In the genomic region with DNA sequence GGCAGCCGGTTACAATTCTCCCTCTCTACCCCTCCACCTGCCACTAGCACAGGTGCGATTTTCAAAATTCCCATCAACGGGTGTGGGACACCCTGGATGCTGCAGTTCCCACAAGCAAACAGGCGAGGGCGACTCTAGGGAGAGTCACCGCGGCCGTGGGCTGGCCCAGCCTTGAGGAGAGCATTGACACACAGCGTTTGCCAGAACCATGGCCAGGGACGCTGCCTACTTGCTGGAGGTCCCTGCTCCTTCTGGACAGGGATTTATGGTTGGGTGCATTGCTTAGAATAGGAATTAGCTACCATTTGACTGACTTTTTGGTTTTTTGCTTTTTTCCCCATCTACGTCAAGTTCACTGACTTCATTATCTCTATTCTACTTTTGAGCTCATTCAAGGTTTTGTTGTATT, we compare ENCODE assay signal across 9 cellular contexts. TPM values are rescaled to one million over a fixed set of nuclear protein-coding genes. Genes with fewer than 3 reads are reported as not detected.
DNase-seq lines count a peak whose midpoint lies in the region; FAIRE-seq and TF ChIP-seq lines count a peak whose summit lies in the region.
"Had no signal": no experiment of that assay in that cellular context is flagged by ENCODE, and none has a peak within 500 bp of the region (broad histone marks: within the 10 kb centered on the region; RNA-seq: fewer than 3 reads in every experiment).

No MANE protein-coding gene starts in this region.

- H3K27ac ChIP-seq in OCI-LY3 (ENCODE audit: low read length) (no peak overlapping the region), osteoblast (ENCODE audit: low read depth, low read length) (no peak overlapping the region)

- H3K9me3 ChIP-seq in OCI-LY3 (ENCODE audit: insufficient read depth, low read length) (peaks cover 3% of the 10 kb centered on the region; the same call in 1 of the 2 replicates), osteoblast (ENCODE audit: low read depth, low read length) (no peaks in the 10 kb centered on the region)

- peak; percentile 83 for TF ChIP-seq CTCF in HFF-Myc (IDR thresholded peaks at IDR 0.05; ENCODE audit: low read depth, low read length, missing control alignments)
- peak; percentile 56 for TF ChIP-seq CTCF in OCI-LY3 (IDR thresholded peaks at IDR 0.05; ENCODE audit: low read depth, low read length)
- TF ChIP-seq CTCF in fibroblast of mammary gland (conservative IDR thresholded peaks at IDR 0.05; ENCODE audit: control insufficient read depth, insufficient read depth, low read depth, low read length) = peak; percentile 82
- peak; percentile 84 for TF ChIP-seq CTCF in osteoblast (IDR thresholded peaks at IDR 0.05; ENCODE audit: extremely low read depth, low read depth, low read length)

- H3K4me1 ChIP-seq in OCI-LY3 (ENCODE audit: low read length) (no peaks in the 10 kb centered on the region), osteoblast (ENCODE audit: insufficient read depth, low read length) (peaks cover 4% of the 10 kb centered on the region)

- H2AFZ ChIP-seq in OCI-LY3 (ENCODE audit: low read depth, low read length) (no peak overlapping the region), osteoblast (ENCODE audit: low read length) (no peak overlapping the region)

- H3K4me3 ChIP-seq in HFF-Myc (replicated peaks; ENCODE audit: low read depth, low read length) (no peak overlapping the region), OCI-LY3 (ENCODE audit: low read length) (no peak overlapping the region), fibroblast of mammary gland (ENCODE audit: control insufficient read depth, low read depth, low read length) (no peak overlapping the region), osteoblast (ENCODE audit: insufficient read depth, low read length) (no peak overlapping the region)

- peaks cover 2% of the 10 kb centered on the region; the same call in 1 of the 2 replicates for H3K27me3 ChIP-seq in OCI-LY3 (ENCODE audit: low read depth, low read length)
- no peaks in the 10 kb centered on the region for H3K27me3 ChIP-seq in osteoblast (ENCODE audit: insufficient read depth, low read length)

- H3K36me3 ChIP-seq in OCI-LY3 (replicated peaks; ENCODE audit: low read depth, low read length) (no peaks in the 10 kb centered on the region), osteoblast (ENCODE audit: insufficient read depth, low read length) (no peaks in the 10 kb centered on the region)

- H3K9ac ChIP-seq in OCI-LY3 (ENCODE audit: low read length) = no peak overlapping the region

- DNase-seq in CD1c-positive myeloid dendritic cell (ENCODE audit: extremely low spot score) (peak; percentile 79), HFF-Myc (ENCODE audit: extremely low read depth, low read depth) (no peak), activated T-cell treated with anti-CD3 and anti-CD28 coated beads for 4 hours (peak; percentile 26), fibroblast of mammary gland (ENCODE audit: low read depth) (peak; percentile 58), osteoblast (ENCODE audit: insufficient read length, low spot score, missing footprints) (peak; percentile 92), urothelium cell line (ENCODE audit: low spot score) (peak; percentile 78), occipital lobe (lab: John Stamatoyannopoulos, UW) (no peak)

- FAIRE-seq in urothelium cell line (lab: Jason Lieb, UNC) = peak; percentile 35

- H3K79me2 ChIP-seq in OCI-LY3 (ENCODE audit: low read length) (no peaks in the 10 kb centered on the region), osteoblast (ENCODE audit: insufficient read depth, low read length) (no peaks in the 10 kb centered on the region)

- H3K4me2 ChIP-seq in OCI-LY3 (ENCODE audit: low read length) (no peak overlapping the region), osteoblast (ENCODE audit: insufficient read depth, low read length) (no peak overlapping the region)

- no peaks in the 10 kb centered on the region for H4K20me1 ChIP-seq in OCI-LY3 (ENCODE audit: insufficient read depth, low read length)
- no peaks in the 10 kb centered on the region for H4K20me1 ChIP-seq in osteoblast (ENCODE audit: insufficient read depth, low read length)

RNA-seq across cellular contexts. Expression of a gene that starts 19.0 kb away (rescaled TPM):
- total RNA-seq in osteoblast (0.36 and 0.59 TPM in 2 replicates), occipital lobe (0.31 TPM)
- total RNA-seq: skeletal muscle tissue had no signal

RNA-seq across cellular contexts. Expression of a gene that starts 30.6 kb away (rescaled TPM):
- total RNA-seq in osteoblast (8.7 and 8.8 TPM in 2 replicates), occipital lobe (0.78 TPM)

RNA-seq across cellular contexts. Expression of a gene that starts 41.7 kb away (rescaled TPM):
- total RNA-seq in osteoblast (not detected in 2 replicates), occipital lobe (not detected)

RNA-seq across cellular contexts. Expression of a gene that starts 49.2 kb away (rescaled TPM):
- not detected in 2 replicates for total RNA-seq in osteoblast
- not detected for total RNA-seq in occipital lobe
- total RNA-seq: skeletal muscle tissue had no signal

Comparison
In these comparisons a context has a peak if more than half of its experiments do, and no peak if none do; other contexts are left out.
1. DNase-seq: peak in CD1c-positive myeloid dendritic cell (single experiment), activated T-cell treated with anti-CD3 and anti-CD28 coated beads for 4 hours (single experiment), fibroblast of mammary gland (single experiment), osteoblast (single experiment) and urothelium cell line (single experiment); none in HFF-Myc (single experiment) and occipital lobe (single experiment).
2. Peak in every context shown above with its lines, with median percentiles within 50 percentile points of each other: CTCF ChIP-seq.